ENCODE assay signal across 9 cellular contexts in genomic region chr17:76241205-76241539, GRCh38. TPM values are rescaled to one million over a fixed set of nuclear protein-coding genes. Genes with fewer than 3 reads are reported as not detected.
DNase-seq lines count a peak whose midpoint lies in the region; ATAC-seq, FAIRE-seq and TF ChIP-seq lines count a peak whose summit lies in the region.
"Had no signal": no experiment of that assay in that cellular context is flagged by ENCODE, and none has a peak within 500 bp of the region (broad histone marks: within the 10 kb centered on the region; RNA-seq: fewer than 3 reads in every experiment).

No MANE protein-coding gene starts in this region.

- H3K4ac ChIP-seq in H1 (replicated peaks; ENCODE audit: insufficient read length, low read depth, low read length), result peak overlapping the region; percentile 99

- peak overlapping the region in 2 of 4 experiments; percentile 26 to 52; a peak in 4 of 7 replicates for H3K9ac ChIP-seq in H1 (replicated peaks in 1 of 4; ENCODE audit: extremely low read depth in 1 of 4, low read depth in 3 of 4, low read length in 3 of 4)

- intact Hi-C loops in naive thymus-derived CD4-positive, alpha-beta T cell (cut with micrococcal nuclease), result no loop called here

- TF ChIP-seq CTCF in AG04450 (IDR thresholded peaks at IDR 0.05; ENCODE audit: low read depth, low read length) (no peak), LNCaP clone FGC (IDR thresholded peaks at IDR 0.05; ENCODE audit: control insufficient read depth, extremely low read depth, insufficient read depth) (no peak), H1 (IDR thresholded peaks at IDR 0.05; ENCODE audit: control extremely low read depth in 1 of 3, insufficient read depth in 1 of 3, low read depth in 1 of 3, low read length in 3 of 3) (no peak)

- POLR2A ChIA-PET in AG04450 (lab: Yijun Ruan, JAX) (interaction anchor here (0.7 to 1.0 kb wide), 2 partner anchors 24 to 456 kb away, joined by 3 to 8 read pairs; partner anchors contain the start of gene UBALD2), H1 (lab: Charles Lee; ENCODE audit: partially characterized antibody) (interaction anchor here (0.8 to 1.7 kb wide), 9 partner anchors 12 to 118 kb away, joined by 3 to 7 read pairs (median 4); no protein-coding TSS in a partner anchor)
- POLR2A ChIA-PET in naive thymus-derived CD4-positive, alpha-beta T cell (lab: Charles Lee), result interaction anchor here (0.9 to 10.1 kb wide), 11 partner anchors 10 to 89 kb away, joined by 3 to 375 read pairs (median 4); partner anchors contain the start of gene UBALD2

- no peak for FAIRE-seq in H1 (lab: Jason Lieb, UNC)
- FAIRE-seq: islet of Langerhans had no signal

- peaks cover 0 to 4% (median 0%) of the 10 kb centered on the region in 5 donors for H3K27me3 Mint-ChIP-seq in naive thymus-derived CD4-positive, alpha-beta T cell

- no peaks in the 10 kb centered on the region for H3K9me3 ChIP-seq in AG04450 (ENCODE audit: control insufficient read depth, insufficient read depth, low read length)
- H3K9me3 ChIP-seq in H1 (ENCODE audit: insufficient read depth in 2 of 2, low read depth in 1 of 2, low read length in 1 of 2), result no peaks in the 10 kb centered on the region
- H3K9me3 ChIP-seq in naive thymus-derived CD4-positive, alpha-beta T cell (ENCODE audit: control insufficient read depth in 2 of 3, low read length in 3 of 3), result no peaks in the 10 kb centered on the region

- no peak overlapping the region for H3K27ac ChIP-seq in AG04450 (ENCODE audit: low read depth, low read length)
- H3K27ac ChIP-seq in H1 (ENCODE audit: low read depth, low read length), result no peak overlapping the region; the same call in 1 of the 2 replicates
- peak overlapping the region; percentile 73 for H3K27ac ChIP-seq in naive thymus-derived CD4-positive, alpha-beta T cell (ENCODE audit: low read depth, low read length)

- no peak for TF ChIP-seq POLR2A in H1 (IDR thresholded peaks at IDR 0.05; ENCODE audit: control extremely low read depth in 1 of 2, low read depth in 2 of 2, low read length in 2 of 2)

- ATAC-seq in naive thymus-derived CD4-positive, alpha-beta T cell, result no peak
- ATAC-seq in HG03175 (IDR thresholded peaks at IDR 0.05; ENCODE audit: unreplicated experiment) (no peak), esophagus mucosa (no peak)

- peaks cover 0 to 3% (median 0%) of the 10 kb centered on the region in 11 donors for H3K9me3 Mint-ChIP-seq in naive thymus-derived CD4-positive, alpha-beta T cell

- no peaks in the 10 kb centered on the region for H3K36me3 ChIP-seq in H1 (ENCODE audit: control insufficient read depth in 2 of 4, insufficient read depth in 4 of 4, low read length in 3 of 4)
- H3K36me3 ChIP-seq in naive thymus-derived CD4-positive, alpha-beta T cell (ENCODE audit: control insufficient read depth in 2 of 3, insufficient read depth in 3 of 3, low read length in 3 of 3), result no peaks in the 10 kb centered on the region

- peaks cover 11% of the 10 kb centered on the region for H3K23me2 ChIP-seq in H1 (ENCODE audit: low read depth, low read length)

- peak overlapping the region; percentile 55; the same call in 1 of the 2 replicates for H2BK5ac ChIP-seq in H1 (ENCODE audit: low read depth, low read length)

- H4K8ac ChIP-seq in H1 (ENCODE audit: extremely low read depth, insufficient read depth, low read length), result no peak overlapping the region

- peak overlapping the region; percentile 34; the same call in 1 of the 2 replicates for H2BK15ac ChIP-seq in H1 (ENCODE audit: low read length)

- 0 out of 4 replicates have a peak, but pooled peaks cover 0 to 2% of the 10 kb centered on the region in 2 experiments for H3K79me2 ChIP-seq in H1 (ENCODE audit: control insufficient read depth in 1 of 2, insufficient read depth in 2 of 2, low read length in 2 of 2)

- no peak for TF ChIP-seq EP300 in H1 (IDR thresholded peaks at IDR 0.05; ENCODE audit: borderline replicate concordance in 1 of 2, low read depth in 2 of 2, low read length in 2 of 2)

- peak overlapping the region; percentile 90 for H4K91ac ChIP-seq in H1 (replicated peaks; ENCODE audit: insufficient read length, low read length)

- H3K23ac ChIP-seq in H1 (ENCODE audit: insufficient read length), result no peak overlapping the region

- H3K18ac ChIP-seq in H1 (ENCODE audit: extremely low read depth, low read length), result peak overlapping the region; percentile 75; the same call in 1 of the 2 replicates

- TF ChIP-seq RAD21 in H1 (IDR thresholded peaks at IDR 0.05 in 1 of 2, conservative IDR thresholded peaks at IDR 0.05 in 1 of 2; ENCODE audit: low read depth in 2 of 2, low read length in 2 of 2), result no peak

- peak overlapping the region; percentile 65 for H3K4me3 ChIP-seq in AG04450 (ENCODE audit: low read depth, low read length)
- peak overlapping the region; percentile 60 for H3K4me3 ChIP-seq in LNCaP clone FGC (ENCODE audit: low read depth, low read length)
- peak overlapping the region; percentile 36 to 69 (median 52) for H3K4me3 ChIP-seq in H1 (ENCODE audit: extremely low read depth in 1 of 4, insufficient read depth in 2 of 4, low read depth in 3 of 4, low read length in 4 of 4)
- peak overlapping the region; percentile 70 for H3K4me3 ChIP-seq in naive thymus-derived CD4-positive, alpha-beta T cell (ENCODE audit: low read length)

- H3K14ac ChIP-seq in H1 (ENCODE audit: insufficient read length), result peak overlapping the region; percentile 44

- H3K79me1 ChIP-seq in H1 (ENCODE audit: low read depth, low read length), result no peaks in the 10 kb centered on the region

- H2BK12ac ChIP-seq in H1 (ENCODE audit: low read depth, low read length), result peak overlapping the region; percentile 4; the same call in 1 of the 2 replicates

- peak overlapping the region; percentile 86 for H2AFZ ChIP-seq in H1 (ENCODE audit: low read length)

- H4K5ac ChIP-seq in H1 (ENCODE audit: insufficient read length, low read depth, low read length), result no peak overlapping the region

- CTCF ChIA-PET in AG04450 (lab: Charles Lee), result interaction anchor here (0.7 kb wide), 1 partner anchor 39 kb away, joined by 4 read pairs; no protein-coding TSS in a partner anchor
- CTCF ChIA-PET in H1 (lab: Charles Lee; ENCODE audit: partially characterized antibody), result interaction anchor here (0.6 to 4.1 kb wide), 5 partner anchors 12 to 108 kb away, joined by 3 to 18 read pairs (median 3); no protein-coding TSS in a partner anchor
- CTCF ChIA-PET in naive thymus-derived CD4-positive, alpha-beta T cell (lab: Charles Lee), result interaction anchor here (0.6 to 1.0 kb wide), 6 partner anchors 21 to 952 kb away, joined by 3 to 6 read pairs (median 4); partner anchors contain the start of gene SLC25A19

- peaks cover 57% of the 10 kb centered on the region for H3K27me3 ChIP-seq in AG04450 (ENCODE audit: control insufficient read depth, insufficient read depth, low read length)
- H3K27me3 ChIP-seq in H1 (replicated peaks in 1 of 4; ENCODE audit: control insufficient read depth in 3 of 4, extremely low read depth in 1 of 4, insufficient read depth in 3 of 4, low read length in 3 of 4), result peaks cover 5 to 42% (median 31%) of the 10 kb centered on the region in 4 experiments
- H3K27me3 ChIP-seq in naive thymus-derived CD4-positive, alpha-beta T cell (ENCODE audit: control insufficient read depth in 2 of 2, insufficient read depth in 2 of 2, low read length in 2 of 2), result no peaks in the 10 kb centered on the region

- H3K56ac ChIP-seq in H1 (replicated peaks; ENCODE audit: insufficient read length, low read depth, low read length), result no peak overlapping the region

- peak overlapping the region; percentile 83 to 96 (median 92) for H3K27ac Mint-ChIP-seq in naive thymus-derived CD4-positive, alpha-beta T cell

- peaks cover 32 to 83% (median 77%) of the 10 kb centered on the region in 7 donors for H3K4me1 Mint-ChIP-seq in naive thymus-derived CD4-positive, alpha-beta T cell

- 41% methylated on average over 12 of the region's 12 CpGs; no CpG with 5 or more reads in 1 of the 2 experiments for WGBS in H1 (ENCODE audit: extremely low coverage in 1 of 2, insufficient coverage in 1 of 2, insufficient read length in 1 of 2, insufficient replicate concordance in 2 of 2, low coverage in 1 of 2, low lambda C conversion rate in 2 of 2, missing lambda C conversion rate in 1 of 2), 2 experiments

- peak overlapping the region; percentile 86 to 97 (median 94) for H3K4me3 Mint-ChIP-seq in naive thymus-derived CD4-positive, alpha-beta T cell

- H3K36me3 Mint-ChIP-seq in naive thymus-derived CD4-positive, alpha-beta T cell, result peaks cover 0 to 28% (median 3%) of the 10 kb centered on the region in 5 donors

- no peak for DNase-seq in AG04450 (ENCODE audit: low read depth, low spot score)
- no peak for DNase-seq in LNCaP clone FGC (ENCODE audit: low read depth)
- DNase-seq in H1 (ENCODE audit: low read depth in 1 of 2, low spot score in 2 of 2), result no peak
- no peak for DNase-seq in naive thymus-derived CD4-positive, alpha-beta T cell
- no peak for DNase-seq in inferior parietal cortex (ENCODE audit: extremely low spot score)
- DNase-seq in NCI-H524 treated with DMSO at 0.1 percent for 48 hours (lab: John Stamatoyannopoulos, UW), result no peak

- no peak overlapping the region for H2BK120ac ChIP-seq in H1 (replicated peaks; ENCODE audit: low read depth, low read length)

- H4K20me1 ChIP-seq in H1 (replicated peaks in 1 of 2; ENCODE audit: control insufficient read depth in 1 of 2, insufficient read depth in 2 of 2, low read length in 2 of 2), result no peaks in the 10 kb centered on the region

- H3K4me1 ChIP-seq in H1 (replicated peaks in 1 of 4; ENCODE audit: control insufficient read depth in 3 of 4, insufficient read depth in 4 of 4, low read length in 3 of 4), result peaks cover 0 to 6% (median 4%) of the 10 kb centered on the region in 4 experiments; a peak in 5 of 7 replicates
- H3K4me1 ChIP-seq in naive thymus-derived CD4-positive, alpha-beta T cell (ENCODE audit: control insufficient read depth in 2 of 2, insufficient read depth in 2 of 2, low read length in 2 of 2), result peaks cover 15 to 54% of the 10 kb centered on the region in 2 donors

- no peak overlapping the region for H2BK20ac ChIP-seq in H1 (ENCODE audit: low read length)

- H3K4me2 ChIP-seq in H1 (ENCODE audit: insufficient read depth in 1 of 2, low read depth in 2 of 2, low read length in 2 of 2), result peak overlapping the region; percentile 68 to 99

- H2AK5ac ChIP-seq in H1 (ENCODE audit: low read depth, low read length), result no peak overlapping the region

RNA-seq across cellular contexts. Expression of gene RNF157, which starts 0.9 kb away (rescaled TPM):
- polyA plus RNA-seq in AG04450 (2011; rRNA removed), result 1.6 and 1.8 TPM in 2 replicates
- polyA minus RNA-seq in AG04450 (2011; rRNA and poly(A)+ RNA removed), result 2.3 and 3.0 TPM in 2 replicates
- 13.4 and 14.9 TPM in 2 replicates for total RNA-seq in H1 (2021; fragmentation: NEBNext Ultra II Directional; extraction: Animal tissue kit (Norgen Biotek cat#: 25700))
- 16.7 and 20.2 TPM in 2 replicates for polyA plus RNA-seq in H1 (2011; rRNA removed)
- 15.2 TPM for polyA plus RNA-seq in H1 (2011; cell fraction: cytosol; rRNA removed)
- polyA plus RNA-seq in H1 (2011; cell fraction: nucleus; rRNA removed), result 17.4 TPM
- 13.0 to 30.8 TPM (median 18.2 TPM) in 4 replicates for polyA plus RNA-seq in H1 (2012, experiment 1 of 2)
- 10.9 TPM for polyA plus RNA-seq in H1 (2012, experiment 2 of 2)
- polyA plus RNA-seq in H1 (2013, experiment 1 of 2), result 9.3 TPM
- 9.7 TPM for polyA plus RNA-seq in H1 (2013, experiment 2 of 2)
- polyA minus RNA-seq in H1 (2011; rRNA and poly(A)+ RNA removed), result 27.8 and 31.8 TPM in 2 replicates
- 16.3 TPM for polyA minus RNA-seq in H1 (2011; cell fraction: cytosol; rRNA and poly(A)+ RNA removed)
- 15.9 TPM for polyA minus RNA-seq in H1 (2011; cell fraction: nucleus; rRNA and poly(A)+ RNA removed)
- 10 to 100 TPM; 49.2 to 96.3 (median 50.8) TPM for total RNA-seq in naive thymus-derived CD4-positive, alpha-beta T cell
- 10 to 100 TPM; 10.4 to 17.3 TPM for polyA plus RNA-seq in naive thymus-derived CD4-positive, alpha-beta T cell
- 0.32 TPM for total RNA-seq in esophagus mucosa

RNA-seq across cellular contexts. Expression of gene UBALD2, which starts 24.0 kb away (rescaled TPM):
- 16.3 and 18.1 TPM in 2 replicates for polyA plus RNA-seq in AG04450 (2011; rRNA removed)
- 4.4 and 5.2 TPM in 2 replicates for polyA minus RNA-seq in AG04450 (2011; rRNA and poly(A)+ RNA removed)
- 22.6 and 25.6 TPM in 2 replicates for total RNA-seq in H1 (2021; fragmentation: NEBNext Ultra II Directional; extraction: Animal tissue kit (Norgen Biotek cat#: 25700))
- 17.8 and 26.8 TPM in 2 replicates for polyA plus RNA-seq in H1 (2011; rRNA removed)
- polyA plus RNA-seq in H1 (2011; cell fraction: cytosol; rRNA removed), result 11.6 TPM
- 20.6 TPM for polyA plus RNA-seq in H1 (2011; cell fraction: nucleus; rRNA removed)
- 6.2 to 22.1 TPM (median 14.0 TPM) in 4 replicates for polyA plus RNA-seq in H1 (2012, experiment 1 of 2)
- polyA plus RNA-seq in H1 (2012, experiment 2 of 2), result 27.4 TPM
- polyA plus RNA-seq in H1 (2013, experiment 1 of 2), result 22.2 TPM
- polyA plus RNA-seq in H1 (2013, experiment 2 of 2), result 20.6 TPM
- 4.8 and 7.9 TPM in 2 replicates for polyA minus RNA-seq in H1 (2011; rRNA and poly(A)+ RNA removed)
- 26.6 TPM for polyA minus RNA-seq in H1 (2011; cell fraction: cytosol; rRNA and poly(A)+ RNA removed)
- polyA minus RNA-seq in H1 (2011; cell fraction: nucleus; rRNA and poly(A)+ RNA removed), result 13.2 TPM
- total RNA-seq in naive thymus-derived CD4-positive, alpha-beta T cell, result 100 to 1,000 TPM; 103 to 263 (median 241) TPM
- polyA plus RNA-seq in naive thymus-derived CD4-positive, alpha-beta T cell, result 10 to 100 TPM in 1 of 2 donors, 1 to 10 TPM in 1; 6.9 to 11.1 TPM
- 86.9 TPM for total RNA-seq in esophagus mucosa

Comparison
In these comparisons a context has a peak if more than half of its experiments do, and no peak if none do; other contexts are left out.
1. RNA of gene RNF157, which starts 0.9 kb away (total RNA-seq): 49.2 to 96.3 TPM in naive thymus-derived CD4-positive, alpha-beta T cell and 13.4 to 14.9 TPM in H1; 0.32 TPM in esophagus mucosa (single experiment); every median in the first group is over 10 times any median in the second.
2. Peak in every context shown above with its lines, with median percentiles within 50 percentile points of each other: H3K4me3 ChIP-seq.